1 cellular context compared by ENCODE assay signal in the genomic region with DNA sequence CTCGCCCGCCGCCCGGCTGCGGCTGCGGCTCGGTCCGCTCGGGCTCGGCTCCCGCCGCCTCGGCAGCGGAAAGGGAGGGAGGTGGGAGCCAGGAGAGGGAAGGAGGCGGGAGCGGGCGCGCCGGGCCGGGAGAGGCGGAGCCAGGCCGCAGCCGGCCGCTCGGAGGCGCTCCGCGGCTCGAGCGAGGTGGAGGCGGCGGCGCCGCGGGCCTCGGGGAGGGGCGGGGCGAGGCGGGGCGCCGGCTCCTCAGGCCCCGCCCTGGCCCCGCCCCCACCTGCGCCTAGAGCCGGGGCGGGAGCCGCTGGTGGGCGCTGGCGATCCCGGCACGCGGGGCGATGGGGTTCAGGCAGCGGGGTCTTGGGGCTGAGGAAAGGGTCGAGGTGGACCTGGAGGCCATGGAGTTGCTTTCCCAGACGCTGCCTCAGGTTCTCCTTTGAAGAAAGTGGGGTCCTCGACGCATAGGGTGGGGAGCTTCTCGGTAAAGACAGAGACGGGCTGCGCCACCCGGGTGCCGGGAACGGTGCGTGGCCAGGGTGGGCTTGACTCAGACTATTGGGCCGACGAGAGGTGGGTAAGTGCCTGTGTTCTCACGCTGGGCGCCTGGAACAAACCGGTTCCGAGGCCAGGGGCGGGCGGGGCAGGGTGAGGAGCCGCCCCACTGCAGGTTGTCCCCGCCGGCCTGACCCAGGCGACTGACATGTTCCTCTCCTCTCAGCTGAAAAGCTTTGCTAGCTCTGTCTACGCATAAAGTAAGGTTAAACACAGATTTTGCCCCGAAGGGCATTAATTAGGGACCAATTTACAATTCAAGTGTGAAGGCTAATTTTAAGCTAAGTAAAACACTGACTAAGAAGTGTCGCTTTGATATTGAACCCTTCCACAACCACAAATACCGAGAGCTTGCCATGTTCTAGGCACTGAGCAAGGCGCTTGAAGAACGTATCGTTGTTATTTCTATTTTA.
TF ChIP-seq lines count a peak whose summit lies in the region.

A gene (minus strand): TSS at position 75 of the 962 bp plus-strand sequence. CDS start 218 bp downstream, outside the sequence.

TF ChIP-seq in WTC11, 78 proteins besides CTCF, POLR2A, EP300 and RAD21 (continued from another document):
- TF ChIP-seq, protein P1, sequence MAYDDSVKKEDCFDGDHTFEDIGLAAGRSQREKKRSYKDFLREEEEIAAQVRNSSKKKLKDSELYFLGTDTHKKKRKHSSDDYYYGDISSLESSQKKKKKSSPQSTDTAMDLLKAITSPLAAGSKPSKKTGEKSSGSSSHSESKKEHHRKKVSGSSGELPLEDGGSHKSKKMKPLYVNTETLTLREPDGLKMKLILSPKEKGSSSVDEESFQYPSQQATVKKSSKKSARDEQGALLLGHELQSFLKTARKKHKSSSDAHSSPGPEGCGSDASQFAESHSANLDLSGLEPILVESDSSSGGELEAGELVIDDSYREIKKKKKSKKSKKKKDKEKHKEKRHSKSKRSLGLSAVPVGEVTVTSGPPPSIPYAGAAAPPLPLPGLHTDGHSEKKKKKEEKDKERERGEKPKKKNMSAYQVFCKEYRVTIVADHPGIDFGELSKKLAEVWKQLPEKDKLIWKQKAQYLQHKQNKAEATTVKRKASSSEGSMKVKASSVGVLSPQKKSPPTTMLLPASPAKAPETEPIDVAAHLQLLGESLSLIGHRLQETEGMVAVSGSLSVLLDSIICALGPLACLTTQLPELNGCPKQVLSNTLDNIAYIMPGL (CRISPR knock-in tag; IDR thresholded peaks at IDR 0.05): peak; percentile 58; the same call in 1 of the 2 replicates
- TF ChIP-seq ZNF416 (CRISPR knock-in tag; IDR thresholded peaks at IDR 0.05) (no peak), FOXK1 (CRISPR knock-in tag; IDR thresholded peaks at IDR 0.05) (0 out of 2 replicates have a peak, but pooled peaks have one; percentile 51), TCF7 (CRISPR knock-in tag; IDR thresholded peaks at IDR 0.05; ENCODE audit: low read depth) (no peak), JUN (CRISPR knock-in tag; IDR thresholded peaks at IDR 0.05) (0 out of 2 replicates have a peak, but pooled peaks have one; percentile 62), ZNF138 (CRISPR knock-in tag; conservative IDR thresholded peaks at IDR 0.05) (no peak), TEAD1 (CRISPR knock-in tag; IDR thresholded peaks at IDR 0.05) (peak; percentile 56; the same call in 1 of the 2 replicates), SMAD3 (CRISPR knock-in tag; IDR thresholded peaks at IDR 0.05; ENCODE audit: borderline replicate concordance) (no peak), TP53 (CRISPR knock-in tag; IDR thresholded peaks at IDR 0.05) (no peak), ZNF219 (CRISPR knock-in tag; IDR thresholded peaks at IDR 0.05; ENCODE audit: borderline replicate concordance) (no peak), MYBL2 (CRISPR knock-in tag; IDR thresholded peaks at IDR 0.05) (no peak), GRHL2 (CRISPR knock-in tag; IDR thresholded peaks at IDR 0.05; ENCODE audit: insufficient replicate concordance, severe bottlenecking) (no peak), SP1 (CRISPR knock-in tag; conservative IDR thresholded peaks at IDR 0.05) (0 out of 2 replicates have a peak, but pooled peaks have one; percentile 11)
- TF ChIP-seq, protein P2, sequence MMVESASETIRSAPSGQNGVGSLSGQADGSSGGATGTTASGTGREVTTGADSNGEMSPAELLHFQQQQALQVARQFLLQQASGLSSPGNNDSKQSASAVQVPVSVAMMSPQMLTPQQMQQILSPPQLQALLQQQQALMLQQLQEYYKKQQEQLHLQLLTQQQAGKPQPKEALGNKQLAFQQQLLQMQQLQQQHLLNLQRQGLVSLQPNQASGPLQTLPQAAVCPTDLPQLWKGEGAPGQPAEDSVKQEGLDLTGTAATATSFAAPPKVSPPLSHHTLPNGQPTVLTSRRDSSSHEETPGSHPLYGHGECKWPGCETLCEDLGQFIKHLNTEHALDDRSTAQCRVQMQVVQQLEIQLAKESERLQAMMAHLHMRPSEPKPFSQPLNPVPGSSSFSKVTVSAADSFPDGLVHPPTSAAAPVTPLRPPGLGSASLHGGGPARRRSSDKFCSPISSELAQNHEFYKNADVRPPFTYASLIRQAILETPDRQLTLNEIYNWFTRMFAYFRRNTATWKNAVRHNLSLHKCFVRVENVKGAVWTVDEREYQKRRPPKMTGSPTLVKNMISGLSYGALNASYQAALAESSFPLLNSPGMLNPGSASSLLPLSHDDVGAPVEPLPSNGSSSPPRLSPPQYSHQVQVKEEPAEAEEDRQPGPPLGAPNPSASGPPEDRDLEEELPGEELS (CRISPR knock-in tag; IDR thresholded peaks at IDR 0.05): no peak
- TF ChIP-seq, protein P3, sequence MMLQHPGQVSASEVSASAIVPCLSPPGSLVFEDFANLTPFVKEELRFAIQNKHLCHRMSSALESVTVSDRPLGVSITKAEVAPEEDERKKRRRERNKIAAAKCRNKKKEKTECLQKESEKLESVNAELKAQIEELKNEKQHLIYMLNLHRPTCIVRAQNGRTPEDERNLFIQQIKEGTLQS (CRISPR knock-in tag; conservative IDR thresholded peaks at IDR 0.05): no peak
- TF ChIP-seq, protein P4, sequence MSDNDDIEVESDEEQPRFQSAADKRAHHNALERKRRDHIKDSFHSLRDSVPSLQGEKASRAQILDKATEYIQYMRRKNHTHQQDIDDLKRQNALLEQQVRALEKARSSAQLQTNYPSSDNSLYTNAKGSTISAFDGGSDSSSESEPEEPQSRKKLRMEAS (CRISPR knock-in tag; IDR thresholded peaks at IDR 0.05): peak; percentile 54; the same call in 1 of the 2 replicates
